Comparison of ENCODE assay signal across 18 cellular contexts in genomic region chr6:29992792-29993191, GRCh38. TPM values are rescaled to one million over a fixed set of nuclear protein-coding genes. Genes with fewer than 3 reads are reported as not detected.
DNase-seq lines count a peak whose midpoint lies in the region; ATAC-seq, FAIRE-seq and TF ChIP-seq lines count a peak whose summit lies in the region.
"Had no signal": no experiment of that assay in that cellular context is flagged by ENCODE, and none has a peak within 500 bp of the region (broad histone marks: within the 10 kb centered on the region; RNA-seq: fewer than 3 reads in every experiment).

No MANE protein-coding gene starts in this region.

- POLR2A ChIA-PET in activated CD4-positive, alpha-beta T cell treated with anti-CD3 and anti-CD28 coated beads for 36 hours (lab: Charles Lee) = no interaction called here

- ATAC-seq in activated CD4-positive, alpha-beta T cell treated with anti-CD3 and anti-CD28 coated beads for 36 hours = peak; percentile 79
- peak; percentile 91 for ATAC-seq in activated T-helper 17 cell treated with anti-CD3 and anti-CD28 coated beads, Interleukin-2, amount 50 U/mL, for 72 hours (replicated peaks)
- no peak for ATAC-seq in HG03135 (IDR thresholded peaks at IDR 0.05; ENCODE audit: unreplicated experiment)

- no peak overlapping the region for H3K9ac ChIP-seq in keratinocyte (ENCODE audit: control insufficient read depth, extremely low read depth, insufficient read depth, low read length)

- TF ChIP-seq CTCF in HFFc6 (IDR thresholded peaks at IDR 0.05) = no peak
- no peak for TF ChIP-seq CTCF in keratinocyte (optimal IDR thresholded peaks at IDR 0.05 in 1 of 3, IDR thresholded peaks at IDR 0.05 in 1 of 3, conservative IDR thresholded peaks at IDR 0.05 in 1 of 3; ENCODE audit: extremely low read depth in 1 of 3, insufficient read depth in 2 of 3, low read length in 3 of 3)

- H3K27me3 ChIP-seq in keratinocyte (ENCODE audit: control insufficient read depth, extremely low read depth, insufficient read depth, low read length) = no peaks in the 10 kb centered on the region

- peak; percentile 53 for FAIRE-seq in keratinocyte (lab: Jason Lieb, UNC)
- FAIRE-seq: A204.1, endometrium had no signal

- intact Hi-C loops in activated CD4-positive, alpha-beta T cell treated with anti-CD3 and anti-CD28 coated beads for 36 hours (cut with DNase I, micrococcal nuclease) = loop anchor here (1.0 to 2.0 kb wide), 2 partner anchors 226 kb away; no protein-coding TSS in a partner anchor
- intact Hi-C loops in activated CD4-positive, alpha-beta T cell treated with anti-CD3 and anti-CD28 coated beads, Interleukin-2, amount 10 ng/mL, durations not matched to agents 24 days and 14 days (cut with micrococcal nuclease) = no loop called here

- no peak overlapping the region for H3K27ac Mint-ChIP-seq in activated CD4-positive, alpha-beta T cell treated with anti-CD3 and anti-CD28 coated beads for 36 hours
- H3K27ac Mint-ChIP-seq in activated CD4-positive, alpha-beta T cell treated with anti-CD3 and anti-CD28 coated beads, Interleukin-2, amount 10 ng/mL, durations not matched to agents 24 days and 14 days = no peak overlapping the region
- no peak overlapping the region for H3K27ac Mint-ChIP-seq in HFFc6
- peak overlapping the region; percentile 23 for H3K27ac Mint-ChIP-seq in activated T-helper 17 cell treated with anti-CD3 and anti-CD28 coated beads, Interleukin-2, amount 50 U/mL, for 72 hours
- H3K27ac Mint-ChIP-seq: nephron; stimulated activated naive CD8-positive, alpha-beta T cell treated with anti-CD3 and anti-CD28 coated beads, Interleukin-15, Interleukin-2, amounts not matched to agents 100 ng/mL and 50 ng/mL, for 24 hours had no signal

- peaks cover 5% of the 10 kb centered on the region for H3K4me1 ChIP-seq in keratinocyte (ENCODE audit: control insufficient read depth, extremely low read depth, insufficient read depth, low read length)

- CTCF ChIA-PET in activated CD4-positive, alpha-beta T cell treated with anti-CD3 and anti-CD28 coated beads for 36 hours (lab: Charles Lee) = no interaction called here

- no peak overlapping the region for H3K4me3 Mint-ChIP-seq in activated CD4-positive, alpha-beta T cell treated with anti-CD3 and anti-CD28 coated beads for 36 hours
- H3K4me3 Mint-ChIP-seq in activated CD4-positive, alpha-beta T cell treated with anti-CD3 and anti-CD28 coated beads, Interleukin-2, amount 10 ng/mL, durations not matched to agents 24 days and 14 days = no peak overlapping the region
- H3K4me3 Mint-ChIP-seq in HFFc6 = no peak overlapping the region
- H3K4me3 Mint-ChIP-seq in activated T-helper 17 cell treated with anti-CD3 and anti-CD28 coated beads, Interleukin-2, amount 50 U/mL, for 72 hours = no peak overlapping the region
- H3K4me3 Mint-ChIP-seq: central memory CD8-positive, alpha-beta T cell; nephron; stimulated activated naive CD8-positive, alpha-beta T cell treated with anti-CD3 and anti-CD28 coated beads, Interleukin-15, Interleukin-2, amounts not matched to agents 100 ng/mL and 50 ng/mL, for 24 hours had no signal

- H3K9me1 ChIP-seq in keratinocyte (ENCODE audit: control insufficient read depth, extremely low read depth, insufficient read depth, low read length) = no peaks in the 10 kb centered on the region

- H3K9me3 ChIP-seq in keratinocyte (ENCODE audit: control insufficient read depth, low read depth, low read length) = no peaks in the 10 kb centered on the region

- H3K4me3 ChIP-seq in keratinocyte (ENCODE audit: control insufficient read depth in 2 of 3, extremely low read depth in 1 of 3, insufficient read depth in 2 of 3, low read depth in 1 of 3, low read length in 3 of 3) = no peak overlapping the region

- DNase-seq in activated CD4-positive, alpha-beta T cell treated with anti-CD3 and anti-CD28 coated beads for 36 hours = no peak
- DNase-seq in activated CD4-positive, alpha-beta T cell treated with anti-CD3 and anti-CD28 coated beads, Interleukin-2, amount 10 ng/mL, durations not matched to agents 24 days and 14 days = no peak
- DNase-seq in HFFc6 (peak; percentile 68), keratinocyte (ENCODE audit: low read depth, low spot score) (peak; percentile 25), midbrain (lab: John Stamatoyannopoulos, UW) (no peak), middle frontal gyrus (ENCODE audit: extremely low spot score, low spot score) (no peak)
- DNase-seq: activated CD4-positive, alpha-beta T cell treated with anti-CD3 and anti-CD28 coated beads, Interleukin-2, amount 50 U/mL, for 4 hours; GF-D8; GOT3; NCI-H1694 treated with DMSO at 0.1 percent for 48 hours; NCI-H510A had no signal

- H3K36me3 Mint-ChIP-seq in activated CD4-positive, alpha-beta T cell treated with anti-CD3 and anti-CD28 coated beads for 36 hours (ENCODE audit: low read depth) = no peaks in the 10 kb centered on the region
- no peaks in the 10 kb centered on the region for H3K36me3 Mint-ChIP-seq in activated CD4-positive, alpha-beta T cell treated with anti-CD3 and anti-CD28 coated beads, Interleukin-2, amount 10 ng/mL, durations not matched to agents 24 days and 14 days (ENCODE audit: low read depth)
- no peaks in the 10 kb centered on the region for H3K36me3 Mint-ChIP-seq in HFFc6 (ENCODE audit: low read depth)
- no peaks in the 10 kb centered on the region for H3K36me3 Mint-ChIP-seq in activated T-helper 17 cell treated with anti-CD3 and anti-CD28 coated beads, Interleukin-2, amount 50 U/mL, for 72 hours (ENCODE audit: low read depth)

- no peaks in the 10 kb centered on the region for H4K20me1 ChIP-seq in keratinocyte (ENCODE audit: control insufficient read depth, extremely low read depth, insufficient read depth, low read length)

- H3K9me3 Mint-ChIP-seq in activated CD4-positive, alpha-beta T cell treated with anti-CD3 and anti-CD28 coated beads for 36 hours (ENCODE audit: low read depth) = no peaks in the 10 kb centered on the region
- H3K9me3 Mint-ChIP-seq in activated CD4-positive, alpha-beta T cell treated with anti-CD3 and anti-CD28 coated beads, Interleukin-2, amount 10 ng/mL, durations not matched to agents 24 days and 14 days = no peaks in the 10 kb centered on the region
- no peaks in the 10 kb centered on the region for H3K9me3 Mint-ChIP-seq in HFFc6
- H3K9me3 Mint-ChIP-seq in activated T-helper 17 cell treated with anti-CD3 and anti-CD28 coated beads, Interleukin-2, amount 50 U/mL, for 72 hours = no peaks in the 10 kb centered on the region
- H3K9me3 Mint-ChIP-seq: central memory CD8-positive, alpha-beta T cell; nephron; stimulated activated naive CD8-positive, alpha-beta T cell treated with anti-CD3 and anti-CD28 coated beads, Interleukin-15, Interleukin-2, amounts not matched to agents 100 ng/mL and 50 ng/mL, for 24 hours had no signal

- no peak overlapping the region for H3K4me2 ChIP-seq in keratinocyte (ENCODE audit: control insufficient read depth, extremely low read depth, insufficient read depth, low read depth, low read length)

- H3K79me2 ChIP-seq in keratinocyte (ENCODE audit: control insufficient read depth, insufficient read depth, low read length) = no peaks in the 10 kb centered on the region

- dilution Hi-C loops in keratinocyte (cut with MboI; ENCODE audit: extremely low pct_ligation_motif_present, low sequenced_read_pairs) = no loop called here

- H3K4me1 Mint-ChIP-seq in activated CD4-positive, alpha-beta T cell treated with anti-CD3 and anti-CD28 coated beads for 36 hours = no peaks in the 10 kb centered on the region
- peaks cover 3% of the 10 kb centered on the region for H3K4me1 Mint-ChIP-seq in activated CD4-positive, alpha-beta T cell treated with anti-CD3 and anti-CD28 coated beads, Interleukin-2, amount 10 ng/mL, durations not matched to agents 24 days and 14 days
- H3K4me1 Mint-ChIP-seq in HFFc6 (ENCODE audit: low read depth) = peaks cover 23% of the 10 kb centered on the region
- H3K4me1 Mint-ChIP-seq in activated T-helper 17 cell treated with anti-CD3 and anti-CD28 coated beads, Interleukin-2, amount 50 U/mL, for 72 hours = no peaks in the 10 kb centered on the region
- H3K4me1 Mint-ChIP-seq: central memory CD8-positive, alpha-beta T cell; nephron had no signal

- no peaks in the 10 kb centered on the region for H3K36me3 ChIP-seq in keratinocyte (ENCODE audit: control insufficient read depth in 2 of 2, extremely low read depth in 1 of 2, insufficient read depth in 2 of 2, low read length in 2 of 2)

- H3K27ac ChIP-seq in keratinocyte (ENCODE audit: control insufficient read depth, insufficient read depth, low read length) = no peak overlapping the region

- peaks cover 8% of the 10 kb centered on the region for H3K27me3 Mint-ChIP-seq in activated CD4-positive, alpha-beta T cell treated with anti-CD3 and anti-CD28 coated beads for 36 hours
- peaks cover 40% of the 10 kb centered on the region for H3K27me3 Mint-ChIP-seq in activated CD4-positive, alpha-beta T cell treated with anti-CD3 and anti-CD28 coated beads, Interleukin-2, amount 10 ng/mL, durations not matched to agents 24 days and 14 days
- peaks cover 17% of the 10 kb centered on the region for H3K27me3 Mint-ChIP-seq in HFFc6 (ENCODE audit: insufficient read depth)
- peaks cover 14% of the 10 kb centered on the region for H3K27me3 Mint-ChIP-seq in activated T-helper 17 cell treated with anti-CD3 and anti-CD28 coated beads, Interleukin-2, amount 50 U/mL, for 72 hours
- H3K27me3 Mint-ChIP-seq: stimulated activated naive CD8-positive, alpha-beta T cell treated with anti-CD3 and anti-CD28 coated beads, Interleukin-15, Interleukin-2, amounts not matched to agents 100 ng/mL and 50 ng/mL, for 24 hours had no signal

- no peak overlapping the region for H2AFZ ChIP-seq in keratinocyte (ENCODE audit: control insufficient read depth, low read length)

RNA-seq across cellular contexts. Expression of gene HLA-A, which starts 50.5 kb away (rescaled TPM):
- total RNA-seq in activated CD4-positive, alpha-beta T cell treated with anti-CD3 and anti-CD28 coated beads for 36 hours = 1,000 to 10,000 TPM; 1,053 to 1,189 TPM
- total RNA-seq in activated CD4-positive, alpha-beta T cell treated with anti-CD3 and anti-CD28 coated beads, Interleukin-2, amount 10 ng/mL, durations not matched to agents 24 days and 14 days = 1,449 and 1,452 TPM in 2 replicates
- total RNA-seq in HFFc6 (2021; fragmentation: NEBNext Ultra II Directional; extraction: Animal tissue kit (Norgen Biotek cat#: 25700)) = 100 to 1,000 TPM; 116 to 159 (median 149) TPM
- 1,000 to 10,000 TPM; 1,094 to 1,926 TPM for total RNA-seq in activated T-helper 17 cell treated with anti-CD3 and anti-CD28 coated beads, Interleukin-2, amount 50 U/mL, for 72 hours
- 401 to 820 TPM (median 420 TPM) in 3 replicates for polyA plus RNA-seq in keratinocyte
- polyA plus RNA-seq in keratinocyte (2011; ENCODE audit: low read depth) = 445 TPM
- polyA plus RNA-seq in keratinocyte (2011; cell fraction: cytosol; rRNA removed) = 280 and 402 TPM in 2 replicates
- polyA plus RNA-seq in keratinocyte (2011; cell fraction: nucleus; rRNA removed) = 1,068 and 1,118 TPM in 2 replicates
- 503 and 636 TPM in 2 replicates for polyA plus RNA-seq in keratinocyte (2012; ENCODE audit: low replicate concordance)
- polyA minus RNA-seq in keratinocyte = 256 to 498 TPM (median 366 TPM) in 3 replicates
- 705 TPM for polyA minus RNA-seq in keratinocyte (2011; cell fraction: cytosol; rRNA and poly(A)+ RNA removed)
- 541 and 602 TPM in 2 replicates for polyA minus RNA-seq in keratinocyte (2011; cell fraction: nucleus; rRNA and poly(A)+ RNA removed)

Comparison
In these comparisons a context has a peak if more than half of its experiments do, and no peak if none do; other contexts are left out.
1. DNase-seq: peak in HFFc6 (single experiment) and keratinocyte (single experiment); none in activated CD4-positive, alpha-beta T cell treated with anti-CD3 and anti-CD28 coated beads for 36 hours (single experiment), activated CD4-positive, alpha-beta T cell treated with anti-CD3 and anti-CD28 coated beads, Interleukin-2, amount 10 ng/mL, durations not matched to agents 24 days and 14 days (single experiment), midbrain (single experiment) and middle frontal gyrus (single experiment).